2 cellular contexts compared by ENCODE assay signal in the genomic region with DNA sequence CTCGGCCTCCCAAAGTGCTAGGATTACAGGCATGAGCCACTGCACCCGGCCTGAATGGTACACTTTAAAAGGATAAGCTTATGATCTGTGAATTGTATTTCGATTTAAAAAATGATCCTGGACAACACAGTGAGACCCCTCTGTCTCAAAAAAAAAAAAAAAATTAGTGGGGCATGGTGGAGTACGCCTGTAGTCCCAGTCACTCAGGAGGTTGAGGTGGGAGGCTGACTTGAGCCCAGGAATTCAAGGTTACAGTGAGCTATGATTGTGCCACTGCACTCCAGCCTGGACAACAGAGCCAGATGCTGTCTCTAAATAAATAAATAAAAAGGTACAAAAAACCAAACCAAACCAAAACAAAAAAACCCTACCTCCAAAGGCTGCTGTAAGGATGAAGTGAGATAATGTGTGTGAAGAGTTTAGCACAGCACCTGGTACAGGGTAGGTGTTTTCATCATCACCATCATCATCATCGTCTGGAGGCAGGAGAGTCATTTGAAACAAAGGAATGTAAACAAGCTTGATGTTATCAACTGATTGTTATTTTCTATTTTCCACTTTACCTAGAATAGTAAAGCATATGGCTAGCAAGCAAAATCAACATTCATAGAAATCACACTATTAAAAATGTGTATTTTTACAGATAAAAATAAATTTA.
TF ChIP-seq lines count a peak whose summit lies in the region.

No MANE protein-coding gene starts in this region.

TF ChIP-seq in HepG2, 621 proteins besides CTCF, POLR2A, EP300 and RAD21:
- no peak for TF ChIP-seq NBN (conservative IDR thresholded peaks at IDR 0.05)
- TF ChIP-seq NCOR1 (IDR thresholded peaks at IDR 0.05; ENCODE audit: borderline replicate concordance, low read length): no peak
- no peak for TF ChIP-seq TEAD2 (CRISPR knock-in tag; IDR thresholded peaks at IDR 0.05)
- TF ChIP-seq, protein P1, sequence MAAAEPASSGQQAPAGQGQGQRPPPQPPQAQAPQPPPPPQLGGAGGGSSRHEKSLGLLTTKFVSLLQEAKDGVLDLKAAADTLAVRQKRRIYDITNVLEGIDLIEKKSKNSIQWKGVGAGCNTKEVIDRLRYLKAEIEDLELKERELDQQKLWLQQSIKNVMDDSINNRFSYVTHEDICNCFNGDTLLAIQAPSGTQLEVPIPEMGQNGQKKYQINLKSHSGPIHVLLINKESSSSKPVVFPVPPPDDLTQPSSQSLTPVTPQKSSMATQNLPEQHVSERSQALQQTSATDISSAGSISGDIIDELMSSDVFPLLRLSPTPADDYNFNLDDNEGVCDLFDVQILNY (CRISPR knock-in tag; conservative IDR thresholded peaks at IDR 0.05): no peak
- no peak for TF ChIP-seq ARID2 (CRISPR knock-in tag; IDR thresholded peaks at IDR 0.05; ENCODE audit: borderline replicate concordance)
- peak; percentile 60; the same call in 1 of the 2 replicates for TF ChIP-seq ZNF121 (CRISPR knock-in tag; IDR thresholded peaks at IDR 0.05)
TF ChIP-seq in HepG2: peak in this region for 1.

TF ChIP-seq in WTC11, 78 proteins besides CTCF, POLR2A, EP300 and RAD21:
- TF ChIP-seq ATF1 (CRISPR knock-in tag; IDR thresholded peaks at IDR 0.05) (no peak), ZNF121 (CRISPR knock-in tag; IDR thresholded peaks at IDR 0.05) (peak; percentile 41; the same call in 1 of the 2 replicates)
